ENCODE assay signal across 15 cellular contexts in genomic region chr18:75377975-75378673, GRCh38. TPM values are rescaled to one million over a fixed set of nuclear protein-coding genes. Genes with fewer than 3 reads are reported as not detected.
"Had no signal": no experiment of that assay in that cellular context is flagged by ENCODE, and none has a peak within 500 bp of the region (broad histone marks: within the 10 kb centered on the region; RNA-seq: fewer than 3 reads in every experiment).

No MANE protein-coding gene starts in this region.

- H3K9me3 ChIP-seq: left ventricle myocardium inferior, prostate gland, thyroid gland had no signal

- H3K27ac ChIP-seq: left ventricle myocardium inferior, prostate gland, thyroid gland had no signal

- H3K4me1 ChIP-seq: left ventricle myocardium inferior, prostate gland, thyroid gland had no signal

- FAIRE-seq: bronchial epithelial cell, kidney, urothelium cell line had no signal

- H3K36me3 ChIP-seq: left ventricle myocardium inferior, prostate gland, thyroid gland had no signal

- H3K27me3 ChIP-seq: thyroid gland had no signal

- H3K4me3 ChIP-seq: left ventricle myocardium inferior, prostate gland, thyroid gland had no signal

- DNase-seq: activated CD4-positive, alpha-beta T cell treated with anti-CD3 and anti-CD28 coated beads, Interleukin-2, amount 50 U/mL, for 1 hour; anterior cingulate cortex; effector memory CD4-positive, alpha-beta T cell; hippocampal formation; kidney; left ventricle myocardium inferior; natural killer cell; stimulated activated CD4-positive, alpha-beta T cell treated with anti-CD3 and anti-CD28 coated beads, Interleukin-12 subunit alpha, Interleukin-12 subunit beta, amount 100 ng/mL, for 4 hours; T-cell; T-helper 9 cell had no signal

RNA-seq across cellular contexts. Expression of gene SMIM21, which starts 49.4 kb away (rescaled TPM):
- polyA plus RNA-seq: fibroblast of lung had no signal
